ENCODE assay signal across 8 cellular contexts in genomic region chr2:74876081-74876886, GRCh38.
DNase-seq lines count a peak whose midpoint lies in the region; ATAC-seq and TF ChIP-seq lines count a peak whose summit lies in the region.

No MANE protein-coding gene starts in this region.

- DNase-seq in HuH-7.5 (ENCODE audit: low spot score), result peak; percentile 49
- DNase-seq in RWPE1 (ENCODE audit: low spot score), result peak; percentile 57
- DNase-seq in activated naive CD4-positive, alpha-beta T cell treated with anti-CD3 and anti-CD28 coated beads, Interleukin-2, amount 50 U/mL, for 16 hours, result peak; percentile 26
- peak in 35 of 42 donors; percentile 6 to 77 (median 40) for DNase-seq in head of caudate nucleus
- DNase-seq in pons (ENCODE audit: low spot score), result peak; percentile 78
- DNase-seq in NCI-H1048 (lab: John Stamatoyannopoulos, UW), result no peak

- peak; percentile 75 for TF ChIP-seq CTCF in C4-2B (conservative IDR thresholded peaks at IDR 0.05)
- peak; percentile 71 for TF ChIP-seq CTCF in RWPE1 (conservative IDR thresholded peaks at IDR 0.05; ENCODE audit: low read depth)

- ATAC-seq in GM18907 (IDR thresholded peaks at IDR 0.05; ENCODE audit: unreplicated experiment), result peak; percentile 76

- CTCF ChIA-PET in RWPE1 (lab: Yijun Ruan, JAX), result interaction anchor here (0.5 to 1.7 kb wide), 7 partner anchors 9 to 311 kb away, joined by 3 to 7 read pairs (median 3); no protein-coding TSS in a partner anchor

- POLR2A ChIA-PET in RWPE1 (lab: Yijun Ruan, JAX; ENCODE audit: low non-redundant PET), result interaction anchor here (0.6 kb wide), 1 partner anchor 161 kb away, joined by 3 read pairs; no protein-coding TSS in a partner anchor

- intact Hi-C loops in head of caudate nucleus (cut with DNase I), result loop anchor here (2.0 kb wide), 1 partner anchor 161 kb away; no protein-coding TSS in a partner anchor

- H3K27ac ChIP-seq in C4-2B (peak overlapping the region; percentile 39), RWPE1 (peak overlapping the region; percentile 88)
